Comparison of ENCODE assay signal across 1 cellular context in genomic region chr10:61063035-61063434, GRCh38.
A peak's percentile ranks its signal among the peaks of the same experiment; 100 is the strongest.
TF ChIP-seq lines count a peak whose summit lies in the region.

No MANE protein-coding gene starts in this region.

TF ChIP-seq in A549, 52 proteins besides CTCF, POLR2A, EP300 and RAD21 (continued from another document):
- TF ChIP-seq FOXS1 (CRISPR knock-in tag; IDR thresholded peaks at IDR 0.05) (no peak), HDAC2 (IDR thresholded peaks at IDR 0.05) (no peak), REST (IDR thresholded peaks at IDR 0.05) (no peak), SREBF2 (IDR thresholded peaks at IDR 0.05) (no peak), CBX8 (IDR thresholded peaks at IDR 0.05) (no peak), TP53 (CRISPR knock-in tag; IDR thresholded peaks at IDR 0.05) (no peak), ZNF302 (CRISPR knock-in tag; IDR thresholded peaks at IDR 0.05) (no peak), RARB (CRISPR knock-in tag; IDR thresholded peaks at IDR 0.05) (no peak), BCL3 (IDR thresholded peaks at IDR 0.05) (peak; percentile 80; the same call in 2 of the 3 replicates), CHD4 (IDR thresholded peaks at IDR 0.05; ENCODE audit: borderline replicate concordance) (no peak), ELK1 (IDR thresholded peaks at IDR 0.05; ENCODE audit: low read depth, low read length) (no peak), SMC3 (IDR thresholded peaks at IDR 0.05) (peak; percentile 44; the same call in 2 of the 3 replicates), FOSB (CRISPR knock-in tag; IDR thresholded peaks at IDR 0.05) (no peak), HEYL (CRISPR knock-in tag; IDR thresholded peaks at IDR 0.05) (no peak), BHLHE40 (IDR thresholded peaks at IDR 0.05; ENCODE audit: low read depth, low read length) (no peak), HES2 (IDR thresholded peaks at IDR 0.05) (no peak), ATOH8 (CRISPR knock-in tag; IDR thresholded peaks at IDR 0.05; ENCODE audit: low read depth) (no peak), MAX (IDR thresholded peaks at IDR 0.05) (no peak), E2F6 (IDR thresholded peaks at IDR 0.05; ENCODE audit: borderline replicate concordance, low read depth) (no peak), MYC (IDR thresholded peaks at IDR 0.05; ENCODE audit: borderline replicate concordance, low read length) (no peak), KDM1A (IDR thresholded peaks at IDR 0.05; ENCODE audit: low read depth) (no peak), MAZ (IDR thresholded peaks at IDR 0.05; ENCODE audit: borderline replicate concordance, low read depth, low read length) (no peak), HOXA7 (CRISPR knock-in tag; IDR thresholded peaks at IDR 0.05) (no peak), RCOR1 (IDR thresholded peaks at IDR 0.05; ENCODE audit: low read depth, low read length) (no peak), RNF2 (IDR thresholded peaks at IDR 0.05; ENCODE audit: borderline replicate concordance, low read depth) (no peak), TFCP2L1 (CRISPR knock-in tag; IDR thresholded peaks at IDR 0.05) (no peak), ESRRA (IDR thresholded peaks at IDR 0.05; ENCODE audit: borderline replicate concordance, low read length) (no peak), ZSCAN20 (CRISPR knock-in tag; IDR thresholded peaks at IDR 0.05) (0 out of 2 replicates have a peak, but pooled peaks have one; percentile 9), CBX2 (IDR thresholded peaks at IDR 0.05; ENCODE audit: borderline replicate concordance, low read depth) (no peak)
TF ChIP-seq in A549: peak in this region for 11.
